10 cellular contexts compared by ENCODE assay signal in genomic region chr5:96177303-96177869, GRCh38.
A peak's percentile ranks its signal among the peaks of the same experiment; 100 is the strongest.
DNase-seq lines count a peak whose midpoint lies in the region; ATAC-seq and TF ChIP-seq lines count a peak whose summit lies in the region.
"Had no signal": no experiment of that assay in that cellular context is flagged by ENCODE, and none has a peak within 500 bp of the region (broad histone marks: within the 10 kb centered on the region; RNA-seq: fewer than 3 reads in every experiment).

No MANE protein-coding gene starts in this region.

- TF ChIP-seq CTCF in upper lobe of right lung (IDR thresholded peaks at IDR 0.05) = no peak
- no peak for TF ChIP-seq CTCF in WTC11 (IDR thresholded peaks at IDR 0.05)

- H3K4me3 Mint-ChIP-seq in activated naive CD8-positive, alpha-beta T cell treated with anti-CD3 and anti-CD28 coated beads, Interleukin-2, amount 50 U/mL, for 24 hours = no peak overlapping the region
- no peak overlapping the region for H3K4me3 Mint-ChIP-seq in activated naive CD8-positive, alpha-beta T cell treated with anti-CD3 and anti-CD28 coated beads for 36 hours
- no peak overlapping the region for H3K4me3 Mint-ChIP-seq in WTC11
- H3K4me3 Mint-ChIP-seq: activated B cell treated with CpG ODN at 0.5 μM for 24 hours had no signal

- H3K9me3 ChIP-seq in upper lobe of right lung = no peaks in the 10 kb centered on the region
- H3K9me3 ChIP-seq: BLaER1 treated with 17β-estradiol and CSF1 and Interleukin-3, amounts not matched to agents 10 nM and 100 nM had no signal

- peaks cover 12% of the 10 kb centered on the region for H3K27me3 Mint-ChIP-seq in activated naive CD8-positive, alpha-beta T cell treated with anti-CD3 and anti-CD28 coated beads, Interleukin-2, amount 50 U/mL, for 24 hours
- peaks cover 6% of the 10 kb centered on the region for H3K27me3 Mint-ChIP-seq in activated naive CD8-positive, alpha-beta T cell treated with anti-CD3 and anti-CD28 coated beads for 36 hours
- H3K27me3 Mint-ChIP-seq in WTC11 (ENCODE audit: low read depth) = no peaks in the 10 kb centered on the region
- H3K27me3 Mint-ChIP-seq: activated B cell treated with CpG ODN at 0.5 μM for 24 hours had no signal

- no peaks in the 10 kb centered on the region for H3K36me3 Mint-ChIP-seq in activated naive CD8-positive, alpha-beta T cell treated with anti-CD3 and anti-CD28 coated beads, Interleukin-2, amount 50 U/mL, for 24 hours (ENCODE audit: low read depth)
- no peaks in the 10 kb centered on the region for H3K36me3 Mint-ChIP-seq in activated naive CD8-positive, alpha-beta T cell treated with anti-CD3 and anti-CD28 coated beads for 36 hours
- H3K36me3 Mint-ChIP-seq in WTC11 = no peaks in the 10 kb centered on the region

- peaks cover 5% of the 10 kb centered on the region for H3K4me1 ChIP-seq in upper lobe of right lung

- no peak overlapping the region for H3K27ac Mint-ChIP-seq in activated naive CD8-positive, alpha-beta T cell treated with anti-CD3 and anti-CD28 coated beads, Interleukin-2, amount 50 U/mL, for 24 hours
- no peak overlapping the region for H3K27ac Mint-ChIP-seq in activated naive CD8-positive, alpha-beta T cell treated with anti-CD3 and anti-CD28 coated beads for 36 hours
- no peak overlapping the region for H3K27ac Mint-ChIP-seq in WTC11
- H3K27ac Mint-ChIP-seq: activated B cell treated with CpG ODN at 0.5 μM for 24 hours had no signal

- no peaks in the 10 kb centered on the region for H3K27me3 ChIP-seq in upper lobe of right lung
- H3K27me3 ChIP-seq: BLaER1 treated with 17β-estradiol and CSF1 and Interleukin-3, amounts not matched to agents 10 nM and 100 nM had no signal

- no peaks in the 10 kb centered on the region for H3K9me3 Mint-ChIP-seq in activated naive CD8-positive, alpha-beta T cell treated with anti-CD3 and anti-CD28 coated beads, Interleukin-2, amount 50 U/mL, for 24 hours
- no peaks in the 10 kb centered on the region for H3K9me3 Mint-ChIP-seq in activated naive CD8-positive, alpha-beta T cell treated with anti-CD3 and anti-CD28 coated beads for 36 hours
- peaks cover 4% of the 10 kb centered on the region for H3K9me3 Mint-ChIP-seq in WTC11
- H3K9me3 Mint-ChIP-seq: activated B cell treated with CpG ODN at 0.5 μM for 24 hours had no signal

- peaks cover 4% of the 10 kb centered on the region for H3K4me1 Mint-ChIP-seq in activated naive CD8-positive, alpha-beta T cell treated with anti-CD3 and anti-CD28 coated beads, Interleukin-2, amount 50 U/mL, for 24 hours
- H3K4me1 Mint-ChIP-seq in activated naive CD8-positive, alpha-beta T cell treated with anti-CD3 and anti-CD28 coated beads for 36 hours = no peaks in the 10 kb centered on the region
- no peaks in the 10 kb centered on the region for H3K4me1 Mint-ChIP-seq in WTC11

- POLR2A ChIA-PET in WTC11 (lab: Charles Lee) = no interaction called here

- intact Hi-C loops in upper lobe of right lung (cut with DNase I) = no loop called here

- peak; percentile 54 for ATAC-seq in activated naive CD8-positive, alpha-beta T cell treated with anti-CD3 and anti-CD28 coated beads, Interleukin-2, amount 50 U/mL, for 24 hours
- ATAC-seq in HG03108 (IDR thresholded peaks at IDR 0.05; ENCODE audit: unreplicated experiment) (peak; percentile 65), upper lobe of right lung (peak; percentile 51), WTC11 (no peak)

- H3K36me3 ChIP-seq in upper lobe of right lung = no peaks in the 10 kb centered on the region
- H3K36me3 ChIP-seq: BLaER1 treated with 17β-estradiol and CSF1 and Interleukin-3, amounts not matched to agents 10 nM and 100 nM had no signal

- DNase-seq in activated naive CD8-positive, alpha-beta T cell treated with anti-CD3 and anti-CD28 coated beads, Interleukin-2, amount 50 U/mL, for 24 hours = no peak
- DNase-seq in activated naive CD8-positive, alpha-beta T cell treated with anti-CD3 and anti-CD28 coated beads for 36 hours = no peak
- DNase-seq in dedifferentiated amniotic fluid mesenchymal stem cell (ENCODE audit: extremely low spot score) (peak; percentile 78), upper lobe of right lung (no peak), WTC11 (ENCODE audit: low spot score) (no peak), occipital lobe (lab: John Stamatoyannopoulos, UW) (no peak)
- DNase-seq in activated CD4-positive, alpha-beta T cell treated with anti-CD3 and anti-CD28 coated beads, Interleukin-2, amount 50 U/mL, for 48 hours = no peak
- DNase-seq: activated B cell treated with CpG ODN at 0.5 μM for 24 hours had no signal

- H3K4me3 ChIP-seq in upper lobe of right lung = no peak overlapping the region
- H3K4me3 ChIP-seq: BLaER1 treated with 17β-estradiol and CSF1 and Interleukin-3, amounts not matched to agents 10 nM and 100 nM had no signal

- H3K27ac ChIP-seq in upper lobe of right lung = no peak overlapping the region
- H3K27ac ChIP-seq: BLaER1 treated with 17β-estradiol and CSF1 and Interleukin-3, amounts not matched to agents 10 nM and 100 nM had no signal

- CTCF ChIA-PET in WTC11 (lab: Charles Lee) = no interaction called here

TF ChIP-seq in WTC11, 78 proteins besides CTCF, POLR2A, EP300 and RAD21:
- TF ChIP-seq CBFB (CRISPR knock-in tag; IDR thresholded peaks at IDR 0.05; ENCODE audit: low read depth) (no peak), RORB (CRISPR knock-in tag; IDR thresholded peaks at IDR 0.05) (no peak), ZNF425 (CRISPR knock-in tag; conservative IDR thresholded peaks at IDR 0.05) (no peak), E2F1 (CRISPR knock-in tag; IDR thresholded peaks at IDR 0.05) (no peak), ERG (CRISPR knock-in tag; IDR thresholded peaks at IDR 0.05) (no peak), ESRRA (CRISPR knock-in tag; IDR thresholded peaks at IDR 0.05; ENCODE audit: borderline replicate concordance) (no peak), MAX (CRISPR knock-in tag; IDR thresholded peaks at IDR 0.05) (no peak), CDX4 (CRISPR knock-in tag; IDR thresholded peaks at IDR 0.05; ENCODE audit: borderline replicate concordance) (no peak), PREB (CRISPR knock-in tag; IDR thresholded peaks at IDR 0.05; ENCODE audit: borderline replicate concordance) (no peak)
TF ChIP-seq in WTC11: peak in this region for 0.
